ENCODE assay signal across 8 cellular contexts in the genomic region with DNA sequence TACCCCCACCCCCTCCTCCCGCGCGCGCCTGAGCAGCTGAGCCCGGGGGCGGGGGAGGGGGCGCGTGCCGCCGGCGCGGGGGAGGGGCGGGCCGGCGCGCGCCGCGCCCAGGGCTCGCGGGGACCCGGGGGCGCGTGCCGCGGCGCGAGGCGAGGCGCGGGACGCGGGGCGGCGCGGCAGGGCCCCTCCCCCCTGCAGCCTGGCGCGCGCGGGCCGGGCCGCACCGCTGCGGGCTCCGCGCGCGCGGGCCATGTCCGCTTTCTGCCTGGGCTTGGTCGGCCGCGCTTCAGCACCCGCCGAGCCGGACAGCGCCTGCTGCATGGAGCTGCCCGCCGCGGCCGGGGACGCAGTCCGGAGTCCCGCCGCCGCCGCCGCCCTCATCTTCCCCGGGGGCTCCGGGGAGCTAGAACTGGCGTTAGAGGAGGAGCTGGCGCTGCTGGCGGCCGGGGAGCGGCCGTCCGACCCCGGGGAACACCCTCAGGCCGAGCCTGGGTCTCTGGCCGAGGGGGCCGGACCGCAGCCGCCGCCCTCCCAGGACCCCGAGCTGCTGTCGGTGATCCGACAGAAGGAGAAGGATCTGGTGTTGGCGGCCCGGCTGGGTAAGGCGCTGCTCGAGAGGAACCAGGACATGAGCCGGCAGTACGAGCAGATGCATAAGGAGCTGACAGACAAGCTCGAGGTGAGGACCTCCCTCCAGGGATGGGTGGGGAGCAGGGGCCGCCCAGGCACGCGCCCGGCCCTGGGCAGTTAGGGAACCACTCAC. TPM values are rescaled to one million over a fixed set of nuclear protein-coding genes. Genes with fewer than 3 reads are reported as not detected.
DNase-seq lines count a peak whose midpoint lies in the region; ATAC-seq and TF ChIP-seq lines count a peak whose summit lies in the region.

No MANE protein-coding gene starts in this region.

- H3K9me3 ChIP-seq in SJCRH30 (replicated peaks) (no peaks in the 10 kb centered on the region), thymus (ENCODE audit: control insufficient read depth) (no peaks in the 10 kb centered on the region)

- H3K36me3 ChIP-seq in SJCRH30: no peaks in the 10 kb centered on the region
- peaks cover 3% of the 10 kb centered on the region for H3K36me3 ChIP-seq in thymus (ENCODE audit: control insufficient read depth, insufficient read depth)

- peak overlapping the region; percentile 86 for H3K27ac Mint-ChIP-seq in activated naive CD4-positive, alpha-beta T cell treated with anti-CD3 and anti-CD28 coated beads, Interleukin-2, amount 10 ng/mL, durations not matched to agents 7 days and 5 days

- H3K9me3 Mint-ChIP-seq in activated naive CD4-positive, alpha-beta T cell treated with anti-CD3 and anti-CD28 coated beads, Interleukin-2, amount 10 ng/mL, durations not matched to agents 7 days and 5 days: no peaks in the 10 kb centered on the region

- H3K4me1 ChIP-seq in SJCRH30 (peaks cover 2% of the 10 kb centered on the region; the same call in 1 of the 2 replicates), thymus (ENCODE audit: control insufficient read depth, insufficient read depth, low read length) (peaks cover 11% of the 10 kb centered on the region)

- H3K4me3 Mint-ChIP-seq in activated naive CD4-positive, alpha-beta T cell treated with anti-CD3 and anti-CD28 coated beads, Interleukin-2, amount 10 ng/mL, durations not matched to agents 7 days and 5 days: peak overlapping the region; percentile 85

- ATAC-seq in GM18907 (IDR thresholded peaks at IDR 0.05; ENCODE audit: unreplicated experiment) (peak; percentile 37), HG03196 (IDR thresholded peaks at IDR 0.05; ENCODE audit: unreplicated experiment) (peak; percentile 35)

- peaks cover 40% of the 10 kb centered on the region for H3K4me1 Mint-ChIP-seq in activated naive CD4-positive, alpha-beta T cell treated with anti-CD3 and anti-CD28 coated beads, Interleukin-2, amount 10 ng/mL, durations not matched to agents 7 days and 5 days

- DNase-seq in AG09319 (ENCODE audit: extremely low read depth, low read depth): peak; percentile 20
- peak; percentile 73 to 77 for DNase-seq in SJCRH30
- peak; percentile 87 for DNase-seq in activated naive CD4-positive, alpha-beta T cell treated with anti-CD3 and anti-CD28 coated beads, Interleukin-2, amount 10 ng/mL, durations not matched to agents 7 days and 5 days
- peak; percentile 71 for DNase-seq in germinal center (ENCODE audit: low spot score)
- peak in 46 of 56 donors; percentile 0 to 72 (median 30) for DNase-seq in nucleus accumbens (lab: John Stamatoyannopoulos, UW)

- H3K4me3 ChIP-seq in SJCRH30: peak overlapping the region; percentile 59
- peak overlapping the region; percentile 85 for H3K4me3 ChIP-seq in thymus (ENCODE audit: low read length)

- TF ChIP-seq CTCF in AG09319 (IDR thresholded peaks at IDR 0.05; ENCODE audit: low read depth, low read length): no peak

- H3K36me3 Mint-ChIP-seq in activated naive CD4-positive, alpha-beta T cell treated with anti-CD3 and anti-CD28 coated beads, Interleukin-2, amount 10 ng/mL, durations not matched to agents 7 days and 5 days: peaks cover 22% of the 10 kb centered on the region

- H3K27me3 ChIP-seq in SJCRH30 (no peaks in the 10 kb centered on the region), thymus (ENCODE audit: control insufficient read depth, insufficient read depth) (no peaks in the 10 kb centered on the region)

- CTCF ChIA-PET in activated naive CD4-positive, alpha-beta T cell treated with anti-CD3 and anti-CD28 coated beads, Interleukin-2, amount 10 ng/mL, durations not matched to agents 7 days and 5 days (lab: Charles Lee): interaction anchor here (0.9 to 2.4 kb wide), 8 partner anchors 8 to 97 kb away, joined by 3 to 13 read pairs (median 3); no protein-coding TSS in a partner anchor

- H3K27ac ChIP-seq in SJCRH30: no peak overlapping the region
- H3K27ac ChIP-seq in thymus (ENCODE audit: low read depth): peak overlapping the region; percentile 92

- peaks cover 6% of the 10 kb centered on the region for H3K27me3 Mint-ChIP-seq in activated naive CD4-positive, alpha-beta T cell treated with anti-CD3 and anti-CD28 coated beads, Interleukin-2, amount 10 ng/mL, durations not matched to agents 7 days and 5 days

- WGBS in thymus: under 1% methylated on average over 98 of the region's 98 CpGs

RNA-seq across cellular contexts. Expression of gene BICDL1, which starts 0.8 kb away (rescaled TPM):
- 0.18 TPM in 1 of 2 replicates, not detected in the other for total RNA-seq in SJCRH30 (2014; rRNA removed; shearing (Covaris generic))
- 67.6 TPM for polyA plus RNA-seq in thymus

Comparison
In these comparisons a context has a peak if more than half of its experiments do, and no peak if none do; other contexts are left out.
1. DNase-seq: peak in every context shown above with its lines; median percentile 87 in activated naive CD4-positive, alpha-beta T cell treated with anti-CD3 and anti-CD28 coated beads, Interleukin-2, amount 10 ng/mL, durations not matched to agents 7 days and 5 days; 75 in SJCRH30; 71 in germinal center; 30 in nucleus accumbens; 20 in AG09319.